Comparison of ENCODE assay signal across 8 cellular contexts in genomic region chr22:24555496-24556253, GRCh38. TPM values are rescaled to one million over a fixed set of nuclear protein-coding genes. Genes with fewer than 3 reads are reported as not detected.
A peak's percentile ranks its signal among the peaks of the same experiment; 100 is the strongest.
DNase-seq lines count a peak whose midpoint lies in the region; ATAC-seq and TF ChIP-seq lines count a peak whose summit lies in the region.

Gene SNRPD3, plus strand, starts transcription at chr22:24555999. Its CDS starts 1,676 bp downstream, at chr22:24557675.

- peak; percentile 50 for ATAC-seq in GM21825 (IDR thresholded peaks at IDR 0.05; ENCODE audit: unreplicated experiment)
- peak; percentile 46 for ATAC-seq in naive B cell (ENCODE audit: low read depth in 2 of 2)
- ATAC-seq in stimulated activated effector memory CD8-positive, alpha-beta T cell treated with anti-CD3 and anti-CD28 coated beads, Interleukin-12 subunit alpha, Interleukin-12 subunit beta, amount 100 ng/mL, for 72 hours, result peak; percentile 77

- H3K9ac ChIP-seq in Karpas-422 (ENCODE audit: low read length), result peak within 1 kb of the TSS; percentile 97

- peak within 1 kb of the TSS; percentile 92 to 100 (median 99) for H3K4me3 Mint-ChIP-seq in naive B cell
- peak within 1 kb of the TSS; percentile 99 for H3K4me3 Mint-ChIP-seq in stimulated activated effector memory CD8-positive, alpha-beta T cell treated with anti-CD3 and anti-CD28 coated beads, Interleukin-12 subunit alpha, Interleukin-12 subunit beta, amount 100 ng/mL, for 72 hours

- peaks cover 34% of the 10 kb centered on the region for H4K20me1 ChIP-seq in DOHH2 (ENCODE audit: control insufficient read depth, insufficient read depth, low read depth, low read length)
- H4K20me1 ChIP-seq in Karpas-422 (ENCODE audit: insufficient read depth, low read depth, low read length), result peaks cover 32% of the 10 kb centered on the region

- H2AFZ ChIP-seq in Karpas-422 (ENCODE audit: low read length), result peak within 1 kb of the TSS; percentile 56

- no peaks in the 10 kb centered on the region for H3K9me3 Mint-ChIP-seq in naive B cell
- H3K9me3 Mint-ChIP-seq in stimulated activated effector memory CD8-positive, alpha-beta T cell treated with anti-CD3 and anti-CD28 coated beads, Interleukin-12 subunit alpha, Interleukin-12 subunit beta, amount 100 ng/mL, for 72 hours, result no peaks in the 10 kb centered on the region

- H3K4me3 ChIP-seq in DOHH2 (ENCODE audit: low read length), result peak within 1 kb of the TSS; percentile 92
- H3K4me3 ChIP-seq in Karpas-422 (ENCODE audit: low read length), result peak within 1 kb of the TSS; percentile 92

- H3K9me3 ChIP-seq in DOHH2 (ENCODE audit: control insufficient read depth, insufficient read depth, low read length), result no peaks in the 10 kb centered on the region
- H3K9me3 ChIP-seq in Karpas-422 (ENCODE audit: low read length), result no peaks in the 10 kb centered on the region

- peaks cover 95% of the 10 kb centered on the region for H3K79me2 ChIP-seq in DOHH2 (ENCODE audit: control insufficient read depth, low read length)
- peaks cover 82% of the 10 kb centered on the region for H3K79me2 ChIP-seq in Karpas-422 (ENCODE audit: low read length)

- peaks cover 5% of the 10 kb centered on the region for H3F3A ChIP-seq in DOHH2 (ENCODE audit: control insufficient read depth, insufficient read depth)

- peak within 1 kb of the TSS; percentile 95 to 99 (median 98) for H3K27ac Mint-ChIP-seq in naive B cell
- peak within 1 kb of the TSS; percentile 98 for H3K27ac Mint-ChIP-seq in stimulated activated effector memory CD8-positive, alpha-beta T cell treated with anti-CD3 and anti-CD28 coated beads, Interleukin-12 subunit alpha, Interleukin-12 subunit beta, amount 100 ng/mL, for 72 hours

- no peak for TF ChIP-seq CTCF in DOHH2 (IDR thresholded peaks at IDR 0.05; ENCODE audit: low read depth, low read length, poor library complexity, severe bottlenecking)

- H3K27me3 Mint-ChIP-seq in naive B cell, result no peaks in the 10 kb centered on the region

- H3K27ac ChIP-seq in DOHH2 (ENCODE audit: low read depth, low read length) (peak within 1 kb of the TSS; percentile 87), Karpas-422 (ENCODE audit: low read length) (peak within 1 kb of the TSS; percentile 89)

- peaks cover 70 to 85% (median 78%) of the 10 kb centered on the region in 3 donors for H3K4me1 Mint-ChIP-seq in naive B cell
- peaks cover 65% of the 10 kb centered on the region for H3K4me1 Mint-ChIP-seq in stimulated activated effector memory CD8-positive, alpha-beta T cell treated with anti-CD3 and anti-CD28 coated beads, Interleukin-12 subunit alpha, Interleukin-12 subunit beta, amount 100 ng/mL, for 72 hours

- H3K27me3 ChIP-seq in DOHH2 (ENCODE audit: control insufficient read depth, low read length) (no peaks in the 10 kb centered on the region), Karpas-422 (ENCODE audit: low read length) (no peaks in the 10 kb centered on the region)

- H3K36me3 Mint-ChIP-seq in naive B cell, result peaks cover 12 to 20% of the 10 kb centered on the region in 2 donors
- peaks cover 65% of the 10 kb centered on the region for H3K36me3 Mint-ChIP-seq in stimulated activated effector memory CD8-positive, alpha-beta T cell treated with anti-CD3 and anti-CD28 coated beads, Interleukin-12 subunit alpha, Interleukin-12 subunit beta, amount 100 ng/mL, for 72 hours

- H3K4me1 ChIP-seq in DOHH2 (ENCODE audit: control insufficient read depth, low read length) (peaks cover 53% of the 10 kb centered on the region), Karpas-422 (ENCODE audit: low read length) (peaks cover 62% of the 10 kb centered on the region)

- H3K4me2 ChIP-seq in DOHH2 (ENCODE audit: low read length) (peak within 1 kb of the TSS; percentile 78), Karpas-422 (ENCODE audit: low read depth, low read length, poor library complexity, severe bottlenecking) (peak within 1 kb of the TSS; percentile 95)

- H3K36me3 ChIP-seq in DOHH2 (ENCODE audit: control insufficient read depth, low read length) (peaks cover 70% of the 10 kb centered on the region), Karpas-422 (ENCODE audit: insufficient read depth, low read length) (peaks cover 38% of the 10 kb centered on the region; the same call in 1 of the 2 replicates)

- DNase-seq in Karpas-422, result peak; percentile 96
- peak; percentile 95 for DNase-seq in RPMI8226
- DNase-seq in activated T-helper 1 cell treated with anti-CD3 and anti-CD28 coated beads, Interleukin-2, amount 50 U/mL, for 16 hours (ENCODE audit: low read depth in 1 of 2, low spot score in 1 of 2), result peak; percentile 82 to 85
- peak; percentile 90 for DNase-seq in fibroblast of gingiva (ENCODE audit: low read depth)
- DNase-seq in naive B cell, result peak; percentile 84
- peak; percentile 82 to 95 for DNase-seq in stimulated activated effector memory CD8-positive, alpha-beta T cell treated with anti-CD3 and anti-CD28 coated beads, Interleukin-12 subunit alpha, Interleukin-12 subunit beta, amount 100 ng/mL, for 72 hours (ENCODE audit: low spot score in 2 of 2)

- no peaks in the 10 kb centered on the region for H3K9me2 ChIP-seq in DOHH2 (replicated peaks; ENCODE audit: control insufficient read depth, low read length)
- no peaks in the 10 kb centered on the region for H3K9me2 ChIP-seq in Karpas-422 (replicated peaks; ENCODE audit: insufficient read depth, low read length)

RNA-seq across cellular contexts. Expression of gene SNRPD3, which starts in this region (rescaled TPM):
- 217 and 263 TPM in 2 replicates for total RNA-seq in Karpas-422 (2014; rRNA removed; shearing (Covaris generic); ENCODE audit: low replicate concordance)
- polyA plus RNA-seq in naive B cell (ENCODE audit: low read depth in 6 of 6), result 100 to 1,000 TPM in 4 of 6 donors, 10 to 100 TPM in 2; 73.1 to 141 (median 132) TPM

Comparison
In these comparisons a context has a peak if more than half of its experiments do, and no peak if none do; other contexts are left out.
1. Peak in every context shown above with its lines: DNase-seq, ATAC-seq, H3K4me3 ChIP-seq and H3K27ac ChIP-seq.